In genomic region chr5:128040927-128041326, GRCh38 we compare ENCODE assay signal across 21 cellular contexts. TPM values are rescaled to one million over a fixed set of nuclear protein-coding genes. Genes with fewer than 3 reads are reported as not detected.
DNase-seq lines count a peak whose midpoint lies in the region; ATAC-seq, FAIRE-seq and TF ChIP-seq lines count a peak whose summit lies in the region.
"Had no signal": no experiment of that assay in that cellular context is flagged by ENCODE, and none has a peak within 500 bp of the region (broad histone marks: within the 10 kb centered on the region; RNA-seq: fewer than 3 reads in every experiment).

No MANE protein-coding gene starts in this region.

- H3K9ac ChIP-seq in HCT116 (ENCODE audit: low read length) (no peak overlapping the region), K562 (ENCODE audit: insufficient read depth in 1 of 2, low read depth in 2 of 2, low read length in 2 of 2) (no peak overlapping the region), smooth muscle cell (ENCODE audit: low read depth) (no peak overlapping the region)
- H3K9ac ChIP-seq: BLaER1 treated with 17β-estradiol and CSF1 and Interleukin-3, amounts not matched to agents 10 nM and 100 nM had no signal

- no peaks in the 10 kb centered on the region for H3K79me2 ChIP-seq in HCT116 (ENCODE audit: insufficient read depth, low read length)
- H3K79me2 ChIP-seq in K562 (ENCODE audit: control insufficient read depth, insufficient read depth, low read length): no peaks in the 10 kb centered on the region
- H3K79me2 ChIP-seq in smooth muscle cell (ENCODE audit: low read depth): no peaks in the 10 kb centered on the region

- H3K9me3 ChIP-seq in HCT116 (ENCODE audit: control insufficient read depth in 1 of 2, insufficient read depth in 1 of 2, low read depth in 1 of 2, low read length in 2 of 2): no peaks in the 10 kb centered on the region
- no peaks in the 10 kb centered on the region for H3K9me3 ChIP-seq in K562 (replicated peaks; ENCODE audit: control insufficient read depth, insufficient read depth, low read depth, low read length)
- no peaks in the 10 kb centered on the region for H3K9me3 ChIP-seq in mucosa of descending colon
- H3K9me3 ChIP-seq in smooth muscle cell (replicated peaks; ENCODE audit: low read depth): no peaks in the 10 kb centered on the region
- H3K9me3 ChIP-seq: A549, Caco-2 had no signal

- H4K20me1 ChIP-seq in HCT116 (ENCODE audit: insufficient read depth) (no peaks in the 10 kb centered on the region), K562 (replicated peaks; ENCODE audit: control insufficient read depth, insufficient read depth, low read length) (no peaks in the 10 kb centered on the region; the same call in 1 of the 2 replicates), smooth muscle cell (ENCODE audit: low read depth) (no peaks in the 10 kb centered on the region)

- H3K9me1 ChIP-seq in K562 (ENCODE audit: control insufficient read depth, insufficient read depth, low read length): no peaks in the 10 kb centered on the region

- no peak for TF ChIP-seq EP300 in K562 (IDR thresholded peaks at IDR 0.05; ENCODE audit: low read length)

- FAIRE-seq in K562 (lab: Jason Lieb, UNC): no peak
- FAIRE-seq: A549, D721Med, G401.6, GM12891, GM19239 had no signal

- 0% methylated on average over 1 of the region's 1 CpG for WGBS in K562 (ENCODE audit: insufficient coverage, low coverage, missing lambda C conversion rate)
- 95% methylated on average over 1 of the region's 1 CpG for WGBS in smooth muscle cell (ENCODE audit: low lambda C conversion rate)

- H3K27me3 ChIP-seq in HCT116 (ENCODE audit: insufficient read depth, low read length) (no peaks in the 10 kb centered on the region), K562 (ENCODE audit: control insufficient read depth in 2 of 2, insufficient read depth in 2 of 2, low read length in 2 of 2) (no peaks in the 10 kb centered on the region), smooth muscle cell (ENCODE audit: low read depth) (no peaks in the 10 kb centered on the region)
- H3K27me3 ChIP-seq: BLaER1 treated with 17β-estradiol and CSF1 and Interleukin-3, amounts not matched to agents 10 nM and 100 nM had no signal

- H3K4me2 ChIP-seq in HCT116 (ENCODE audit: low read length): peak overlapping the region; percentile 68; the same call in 1 of the 2 replicates
- H3K4me2 ChIP-seq in K562 (ENCODE audit: insufficient read depth, low read length): no peak overlapping the region
- H3K4me2 ChIP-seq in smooth muscle cell: no peak overlapping the region
- H3K4me2 ChIP-seq: A549 had no signal

- CTCF ChIA-PET in HCT116 (lab: Charles Lee) (no interaction called here), K562 (lab: Yijun Ruan, JAX; ENCODE audit: low intra/inter-chr PET ratio) (no interaction called here)

- TF ChIP-seq CTCF in HCT116 (IDR thresholded peaks at IDR 0.05 in 2 of 3, conservative IDR thresholded peaks at IDR 0.05 in 1 of 3; ENCODE audit: borderline replicate concordance in 1 of 3, insufficient read depth in 1 of 3, low read depth in 2 of 3, low read length in 2 of 3) (no peak), K562 (IDR thresholded peaks at IDR 0.05 in 2 of 3, conservative IDR thresholded peaks at IDR 0.05 in 1 of 3; ENCODE audit: insufficient read depth in 2 of 3, low read depth in 1 of 3, low read length in 3 of 3) (peak in 1 of 3 experiments; percentile 32; a peak in 2 of 6 replicates), mucosa of descending colon (IDR thresholded peaks at IDR 0.05) (no peak), smooth muscle cell (IDR thresholded peaks at IDR 0.05; ENCODE audit: borderline replicate concordance, insufficient read depth, poor library complexity, severe bottlenecking) (no peak)

- intact Hi-C loops in HCT116 (cut with micrococcal nuclease) (no loop called here), K562 (cut with micrococcal nuclease) (no loop called here), mucosa of descending colon (cut with DNase I, micrococcal nuclease) (no loop called here)

- ATAC-seq in HCT116 (no peak), K562 (peak; percentile 55), mucosa of descending colon (peak; percentile 56)
- ATAC-seq: A549; CD8-positive, alpha-beta T cell had no signal

- no peak for DNase-seq in HCT116 (ENCODE audit: low read depth, low spot score)
- peak in 1 of 4 experiments; percentile 18 for DNase-seq in K562 (ENCODE audit: extremely low read depth in 1 of 4, low spot score in 3 of 4)
- DNase-seq in mucosa of descending colon: no peak
- DNase-seq in smooth muscle cell (lab: John Stamatoyannopoulos, UW; ENCODE audit: unreplicated experiment): no peak
- DNase-seq in NCI-H187 (lab: John Stamatoyannopoulos, UW): no peak
- no peak for DNase-seq in NCI-H69 (lab: John Stamatoyannopoulos, UW)
- DNase-seq: AML-193; Caco-2; Calu3; CD4-positive, alpha-beta T cell; CD8-positive, alpha-beta T cell; DMS79 treated with DMSO at 0.1 percent for 48 hours; GF-D8 had no signal

- H3K27ac ChIP-seq in HCT116 (ENCODE audit: low read depth, low read length) (peak overlapping the region; percentile 83; the same call in 1 of the 2 replicates), K562 (ENCODE audit: extremely low read depth, low read depth, low read length) (no peak overlapping the region), smooth muscle cell (ENCODE audit: low read depth) (no peak overlapping the region)
- H3K27ac ChIP-seq: 22Rv1; A549; BLaER1 treated with 17β-estradiol and CSF1 and Interleukin-3, amounts not matched to agents 10 nM and 100 nM; C4-2B had no signal

- in situ Hi-C loops in K562 (cut with MboI): no loop called here

- POLR2A ChIA-PET in HCT116 (lab: Charles Lee): interaction anchor here (0.8 kb wide), 1 partner anchor 41 kb away, joined by 4 read pairs; no protein-coding TSS in a partner anchor
- POLR2A ChIA-PET in K562 (lab: Yijun Ruan, JAX): interaction anchor here (0.5 to 1.3 kb wide), 3 partner anchors 13 to 149 kb away, joined by 3 to 6 read pairs (median 5); no protein-coding TSS in a partner anchor

- H3K4me3 ChIP-seq in HCT116 (replicated peaks in 1 of 2; ENCODE audit: low read depth in 1 of 2, low read length in 2 of 2) (no peak overlapping the region), K562 (no peak overlapping the region), mucosa of descending colon (no peak overlapping the region), smooth muscle cell (no peak overlapping the region)
- H3K4me3 ChIP-seq: A549; BLaER1 treated with 17β-estradiol and CSF1 and Interleukin-3, amounts not matched to agents 10 nM and 100 nM had no signal

- H3F3A ChIP-seq in smooth muscle cell (ENCODE audit: low read depth): peaks cover 8% of the 10 kb centered on the region

- peaks cover 38 to 51% of the 10 kb centered on the region in 2 experiments for H3K4me1 ChIP-seq in HCT116 (ENCODE audit: control insufficient read depth in 1 of 2, insufficient read depth in 2 of 2, low read length in 2 of 2)
- H3K4me1 ChIP-seq in K562 (replicated peaks in 1 of 2; ENCODE audit: control insufficient read depth in 2 of 2, insufficient read depth in 2 of 2, low read length in 2 of 2): peaks cover 7% of the 10 kb centered on the region in 2 experiments; a peak in 2 of 5 replicates
- H3K4me1 ChIP-seq in mucosa of descending colon (ENCODE audit: low read depth): no peaks in the 10 kb centered on the region
- H3K4me1 ChIP-seq in smooth muscle cell (ENCODE audit: low read depth): no peaks in the 10 kb centered on the region

- TF ChIP-seq POLR2A in HCT116 (IDR thresholded peaks at IDR 0.05; ENCODE audit: borderline replicate concordance, extremely low read depth, insufficient read depth, insufficient read length): no peak
- TF ChIP-seq POLR2A in K562 (conservative IDR thresholded peaks at IDR 0.05): no peak

- no peaks in the 10 kb centered on the region for H3K9me2 ChIP-seq in HCT116 (ENCODE audit: insufficient read depth)

- RAD21 ChIA-PET in HCT116 (lab: Charles Lee; ENCODE audit: low non-redundant PET in 1 of 2, low total read pairs in 2 of 2, uncharacterized antibody in 2 of 2, unreplicated experiment in 2 of 2): no interaction called here

- H2AFZ ChIP-seq in HCT116 (ENCODE audit: low read depth, low read length, poor library complexity, severe bottlenecking) (no peak overlapping the region), K562 (ENCODE audit: low read depth, low read length) (no peak overlapping the region), smooth muscle cell (ENCODE audit: low read depth) (no peak overlapping the region)

- H3K36me3 ChIP-seq in HCT116 (ENCODE audit: control insufficient read depth in 1 of 2, insufficient read depth in 2 of 2, low read length in 2 of 2): no peaks in the 10 kb centered on the region; a peak in 1 of 4 replicates
- no peaks in the 10 kb centered on the region for H3K36me3 ChIP-seq in K562 (ENCODE audit: control insufficient read depth, insufficient read depth, low read length)
- H3K36me3 ChIP-seq in mucosa of descending colon (ENCODE audit: low read depth): no peaks in the 10 kb centered on the region
- H3K36me3 ChIP-seq in smooth muscle cell (ENCODE audit: low read depth): no peaks in the 10 kb centered on the region

- BruUV-seq in HCT116 (replicated peaks; lab: Mats Ljungman, UMichigan): no TSS peak
- no TSS peak for BruUV-seq in K562 (replicated peaks; lab: Mats Ljungman, UMichigan)

- TF ChIP-seq RAD21 in HCT116 (IDR thresholded peaks at IDR 0.05; ENCODE audit: low read depth) (no peak), K562 (CRISPR knock-in tag; conservative IDR thresholded peaks at IDR 0.05 in 1 of 2, IDR thresholded peaks at IDR 0.05 in 1 of 2) (no peak; a peak in 1 of 4 replicates)

RNA-seq across cellular contexts. Expression of gene SLC12A2, which starts 42.6 kb away (rescaled TPM):
- total RNA-seq in HCT116 (2021; ENCODE audit: unreplicated experiment) (41.2 TPM), K562 (2014; rRNA removed) (14.6 and 16.6 TPM in 2 replicates), K562 (2014; rRNA removed; fragmentation: Illumina TruSeq; extraction: Trizol) (20.3 and 25.8 TPM in 2 replicates), K562 (2015; rRNA removed; fragmentation: Illumina TruSeq; extraction: Trizol) (18.1 and 18.6 TPM in 2 replicates), K562 (2021) (17.5 and 19.7 TPM in 2 replicates), mucosa of descending colon (100 to 1,000 TPM in 2 of 3 donors, 10 to 100 TPM in 1; 67.6 to 207 (median 151) TPM), smooth muscle cell (17.2 and 17.8 TPM in 2 replicates)
- 8.1 and 11.1 TPM in 2 replicates for polyA plus RNA-seq in HCT116 (2012)
- 25.5 and 58.3 TPM in 2 replicates for total RNA-seq in K562 (2011; cell fraction: chromatin; rRNA removed; ENCODE audit: low replicate concordance)
- 16.8 and 22.5 TPM in 2 replicates for total RNA-seq in K562 (2011; cell fraction: nucleolus; rRNA removed)
- 28.2 and 32.5 TPM in 2 replicates for total RNA-seq in K562 (2011; cell fraction: nucleoplasm; rRNA removed)
- polyA plus RNA-seq in K562 (2011; rRNA removed) (7.2 and 12.6 TPM in 2 replicates), K562 (2014; fragmentation: Illumina TruSeq; extraction: Trizol) (6.4 and 6.7 TPM in 2 replicates), K562 (2014; fragmentation: Nextera tagmentation; extraction: Ambion mirVana) (1 to 10 TPM; 5.3 to 5.4 TPM), K562 (2014; rRNA removed) (5.1 and 5.7 TPM in 2 replicates), smooth muscle cell (4.2 and 5.5 TPM in 2 replicates)
- polyA plus RNA-seq in K562 (2011; cell fraction: cytosol; rRNA removed): 3.8 and 4.3 TPM in 2 replicates
- polyA plus RNA-seq in K562 (2011; cell fraction: nucleus; rRNA removed): 4.7 and 5.9 TPM in 2 replicates
- 4.6 and 6.5 TPM in 2 replicates for polyA plus RNA-seq in K562 (2012)
- 59.0 and 96.2 TPM in 2 replicates for polyA minus RNA-seq in K562 (2011; rRNA and poly(A)+ RNA removed)
- 15.4 and 28.4 TPM in 2 replicates for polyA minus RNA-seq in K562 (2011; cell fraction: cytosol; rRNA and poly(A)+ RNA removed)
- 17.2 and 19.3 TPM in 2 replicates for polyA minus RNA-seq in K562 (2011; cell fraction: nucleus; rRNA and poly(A)+ RNA removed)
